In the genomic region with DNA sequence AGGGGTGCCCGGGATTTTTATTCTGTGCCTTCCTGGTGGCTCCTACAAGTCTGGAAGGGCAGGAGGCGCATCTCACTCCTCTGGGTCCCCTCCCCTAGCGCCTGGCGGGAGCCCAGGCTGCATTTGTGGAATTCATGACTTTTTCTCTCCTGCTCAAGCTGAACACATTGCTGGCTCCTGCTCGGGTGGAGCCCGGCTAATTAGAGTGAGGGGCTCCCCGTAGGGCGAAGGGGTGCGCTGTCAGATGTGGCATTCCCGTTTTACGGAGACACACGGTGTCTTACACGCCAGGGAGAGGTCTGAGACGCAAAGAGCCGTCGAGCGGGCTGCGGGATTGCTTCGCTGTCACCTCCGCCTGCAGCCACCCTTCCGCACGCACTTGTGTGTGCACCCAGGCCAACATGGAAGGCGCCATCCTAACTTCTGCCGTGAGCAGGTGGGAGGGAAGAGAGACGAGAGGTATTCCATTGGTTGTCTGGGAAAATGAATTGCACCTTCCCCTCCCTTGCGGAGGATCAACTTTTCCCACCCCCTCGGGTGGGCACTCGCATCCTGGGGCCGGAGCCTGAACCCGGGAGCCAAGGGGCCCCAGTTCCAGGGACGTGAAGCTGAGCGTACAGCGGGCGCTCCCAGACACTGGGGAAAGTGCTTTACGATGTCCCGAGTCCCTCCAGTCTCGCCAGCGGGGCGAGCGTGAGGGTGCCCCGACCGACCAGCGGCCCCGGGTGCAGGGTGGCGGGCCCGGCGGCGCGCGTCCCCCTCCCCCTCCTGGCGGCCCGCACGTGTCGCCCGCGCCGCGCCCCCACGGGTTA, we compare ENCODE assay signal across 8 cellular contexts. TPM values are rescaled to one million over a fixed set of nuclear protein-coding genes. Genes with fewer than 3 reads are reported as not detected.
A peak's percentile ranks its signal among the peaks of the same experiment; 100 is the strongest.
DNase-seq lines count a peak whose midpoint lies in the region; ATAC-seq and TF ChIP-seq lines count a peak whose summit lies in the region.

No MANE protein-coding gene starts in this region.

- H3K4me1 ChIP-seq in OCI-LY7 (ENCODE audit: insufficient read depth, low read length, poor library complexity, severe bottlenecking) (peaks cover 30% of the 10 kb centered on the region), endodermal cell (ENCODE audit: control insufficient read depth, insufficient read depth, low read length) (no peaks in the 10 kb centered on the region), uterus (no peaks in the 10 kb centered on the region)

- no peaks in the 10 kb centered on the region for H3K9me2 ChIP-seq in OCI-LY7 (ENCODE audit: insufficient read depth, low read length)

- no peak overlapping the region for H3K9ac ChIP-seq in endodermal cell (ENCODE audit: extremely low read depth, low read length, poor library complexity, severe bottlenecking)

- no peak for TF ChIP-seq CTCF in OCI-LY7 (conservative IDR thresholded peaks at IDR 0.05; ENCODE audit: low read length)
- no peak for TF ChIP-seq CTCF in endodermal cell (conservative IDR thresholded peaks at IDR 0.05)
- TF ChIP-seq CTCF in uterus (IDR thresholded peaks at IDR 0.05), result no peak

- H3K27ac ChIP-seq in OCI-LY7 (ENCODE audit: low read depth, low read length, poor library complexity, severe bottlenecking) (no peak overlapping the region), endodermal cell (ENCODE audit: low read depth, low read length) (no peak overlapping the region), skin epidermis (peak overlapping the region in 3 of 21 experiments; percentile 16 to 55 (median 23)), uterus (no peak overlapping the region)

- no peaks in the 10 kb centered on the region for H3K9me3 Mint-ChIP-seq in endodermal cell

- WGBS in endodermal cell (ENCODE audit: insufficient coverage in 1 of 2, insufficient read length in 1 of 2), 2 experiments, result 30 to 54% methylated on average over 11 to 59 of the region's 59 CpGs

- H4K20me1 ChIP-seq in OCI-LY7 (ENCODE audit: insufficient read depth, low read length), result no peaks in the 10 kb centered on the region

- H3K27me3 ChIP-seq in endodermal cell (ENCODE audit: control insufficient read depth, insufficient read depth, low read length, poor library complexity, severe bottlenecking) (peaks cover 64% of the 10 kb centered on the region), uterus (no peaks in the 10 kb centered on the region)

- H3K4me1 Mint-ChIP-seq in endodermal cell, result peaks cover 3% of the 10 kb centered on the region

- H3K4me3 ChIP-seq in OCI-LY7 (ENCODE audit: low read depth, low read length, poor library complexity, severe bottlenecking), result peak overlapping the region; percentile 53
- peak overlapping the region; percentile 67 for H3K4me3 ChIP-seq in endodermal cell (ENCODE audit: low read length)
- peak overlapping the region in 6 of 7 experiments; percentile 12 to 25 (median 18) for H3K4me3 ChIP-seq in skin epidermis
- H3K4me3 ChIP-seq in uterus, result no peak overlapping the region

- H3K36me3 ChIP-seq in OCI-LY7 (ENCODE audit: insufficient read depth, low read length) (no peaks in the 10 kb centered on the region), endodermal cell (ENCODE audit: control insufficient read depth, insufficient read depth, low read length) (no peaks in the 10 kb centered on the region), uterus (no peaks in the 10 kb centered on the region)

- no peak overlapping the region for H2AFZ ChIP-seq in OCI-LY7 (ENCODE audit: low read length)

- intact Hi-C loops in OCI-LY7 (cut with micrococcal nuclease; ENCODE audit: unreplicated experiment), result no loop called here
- intact Hi-C loops in uterus (cut with DNase I; ENCODE audit: low total_unique reads), result no loop called here

- peak overlapping the region; percentile 64 for H3K4me3 Mint-ChIP-seq in endodermal cell

- BruUV-seq in OCI-LY7 (replicated peaks; lab: Mats Ljungman, UMichigan), result no TSS peak

- DNase-seq in NOMO-1 treated with DMSO at 0.1 percent for 48 hours (lab: John Stamatoyannopoulos, UW; ENCODE audit: unreplicated experiment) (peak; percentile 8), NOMO-1 (lab: John Stamatoyannopoulos, UW; ENCODE audit: unreplicated experiment in 2 of 2) (no peak), OCI-LY7 (ENCODE audit: low spot score) (no peak), endodermal cell (peak; percentile 72), uterus (no peak)

- TF ChIP-seq POLR2A in uterus (IDR thresholded peaks at IDR 0.05), result no peak

- no peak overlapping the region for H3K27ac Mint-ChIP-seq in endodermal cell

- POLR2A ChIA-PET in OCI-LY7 (lab: Charles Lee), result no interaction called here

- H3K27me3 Mint-ChIP-seq in endodermal cell (ENCODE audit: insufficient read depth), result peaks cover 70% of the 10 kb centered on the region

- H3K9me3 ChIP-seq in OCI-LY7 (ENCODE audit: low read length), result no peaks in the 10 kb centered on the region
- H3K9me3 ChIP-seq in endodermal cell (ENCODE audit: control insufficient read depth, low read length), result no peaks in the 10 kb centered on the region
- H3K9me3 ChIP-seq in uterus, result no peaks in the 10 kb centered on the region

- ATAC-seq in GM18511 (IDR thresholded peaks at IDR 0.05; ENCODE audit: unreplicated experiment) (no peak), GM21786 (IDR thresholded peaks at IDR 0.05; ENCODE audit: unreplicated experiment) (no peak)

- no peaks in the 10 kb centered on the region for H3K36me3 Mint-ChIP-seq in endodermal cell (ENCODE audit: low read depth)

- H3K79me2 ChIP-seq in OCI-LY7 (ENCODE audit: insufficient read depth, low read depth, low read length), result peaks cover 32% of the 10 kb centered on the region

- CTCF ChIA-PET in OCI-LY7 (lab: Charles Lee; ENCODE audit: unreplicated experiment), result no interaction called here

- H3K4me2 ChIP-seq in OCI-LY7 (ENCODE audit: low read length), result peak overlapping the region; percentile 49

RNA-seq across cellular contexts. Expression of a gene that starts 1.2 kb away (rescaled TPM):
- 90.0 and 108 TPM in 2 replicates for total RNA-seq in OCI-LY7 (2014; rRNA removed; shearing (Covaris generic))
- total RNA-seq in OCI-LY7 (2022) (161 and 163 TPM in 2 replicates), endodermal cell (under 1 TPM; 0.44 to 0.55 TPM), uterus (100 to 1,000 TPM in 1 of 4 donors, 10 to 100 TPM in 1, 1 to 10 TPM in 2; 7.0 to 828 (median 12.8) TPM)
- 3.3 TPM for polyA plus RNA-seq in endodermal cell (2013, experiment 1 of 2)
- polyA plus RNA-seq in endodermal cell (2013, experiment 2 of 2), result 3.6 TPM

Comparison
In these comparisons a context has a peak if more than half of its experiments do, and no peak if none do; other contexts are left out.
1. DNase-seq: peak in NOMO-1 treated with DMSO at 0.1 percent for 48 hours (single experiment) and endodermal cell (single experiment); none in NOMO-1 (0 of 2), OCI-LY7 (single experiment) and uterus (0 of 2).
2. H3K4me3 ChIP-seq: peak in OCI-LY7 (single experiment), endodermal cell (single experiment) and skin epidermis (6 of 7); none in uterus (0 of 2).
3. RNA of a gene that starts 1.2 kb away (total RNA-seq): 90.0 to 163 TPM in OCI-LY7 and 7.0 to 828 TPM in uterus; 0.44 to 0.55 TPM in endodermal cell; every median in the first group is over 4 times any median in the second.